ENCODE assay signal across 1 cellular context in the genomic region with DNA sequence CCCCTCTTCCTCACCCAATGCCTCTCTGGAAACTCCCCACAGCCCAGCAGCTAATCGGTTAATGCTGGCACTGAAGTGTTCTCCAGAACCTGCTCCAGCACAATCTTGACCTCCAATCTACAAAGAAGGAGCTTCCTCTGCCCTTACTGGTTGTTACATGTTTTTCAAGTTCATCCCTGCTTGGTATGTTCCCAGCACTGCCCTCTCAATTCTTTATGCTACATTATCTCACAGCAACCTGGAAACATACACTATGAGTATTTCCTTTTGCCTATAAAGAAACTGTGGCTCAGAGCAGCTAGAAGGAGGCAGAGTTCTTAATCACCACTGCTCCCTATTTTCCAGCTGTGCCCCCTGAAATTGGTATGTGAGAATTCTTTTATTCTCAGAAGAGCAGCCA.
TF ChIP-seq lines count a peak whose summit lies in the region.

No MANE protein-coding gene starts in this region.

TF ChIP-seq in IMR-90, 13 proteins besides CTCF, POLR2A, EP300 and RAD21 (continued from another document):
- TF ChIP-seq, protein P1, sequence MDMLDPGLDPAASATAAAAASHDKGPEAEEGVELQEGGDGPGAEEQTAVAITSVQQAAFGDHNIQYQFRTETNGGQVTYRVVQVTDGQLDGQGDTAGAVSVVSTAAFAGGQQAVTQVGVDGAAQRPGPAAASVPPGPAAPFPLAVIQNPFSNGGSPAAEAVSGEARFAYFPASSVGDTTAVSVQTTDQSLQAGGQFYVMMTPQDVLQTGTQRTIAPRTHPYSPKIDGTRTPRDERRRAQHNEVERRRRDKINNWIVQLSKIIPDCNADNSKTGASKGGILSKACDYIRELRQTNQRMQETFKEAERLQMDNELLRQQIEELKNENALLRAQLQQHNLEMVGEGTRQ (IDR thresholded peaks at IDR 0.05; ENCODE audit: low read depth, low read length) = no peak
- TF ChIP-seq, protein P2, sequence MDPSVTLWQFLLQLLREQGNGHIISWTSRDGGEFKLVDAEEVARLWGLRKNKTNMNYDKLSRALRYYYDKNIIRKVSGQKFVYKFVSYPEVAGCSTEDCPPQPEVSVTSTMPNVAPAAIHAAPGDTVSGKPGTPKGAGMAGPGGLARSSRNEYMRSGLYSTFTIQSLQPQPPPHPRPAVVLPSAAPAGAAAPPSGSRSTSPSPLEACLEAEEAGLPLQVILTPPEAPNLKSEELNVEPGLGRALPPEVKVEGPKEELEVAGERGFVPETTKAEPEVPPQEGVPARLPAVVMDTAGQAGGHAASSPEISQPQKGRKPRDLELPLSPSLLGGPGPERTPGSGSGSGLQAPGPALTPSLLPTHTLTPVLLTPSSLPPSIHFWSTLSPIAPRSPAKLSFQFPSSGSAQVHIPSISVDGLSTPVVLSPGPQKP (IDR thresholded peaks at IDR 0.05; ENCODE audit: borderline replicate concordance, low read depth, low read length) = no peak
- TF ChIP-seq BHLHE40 (IDR thresholded peaks at IDR 0.05; ENCODE audit: low read depth, low read length) (no peak), MAZ (IDR thresholded peaks at IDR 0.05; ENCODE audit: borderline replicate concordance, low read depth, low read length) (no peak), CHD1 (IDR thresholded peaks at IDR 0.05; ENCODE audit: low read depth, low read length) (no peak)
